Comparison of ENCODE assay signal across 1 cellular context in the genomic region with DNA sequence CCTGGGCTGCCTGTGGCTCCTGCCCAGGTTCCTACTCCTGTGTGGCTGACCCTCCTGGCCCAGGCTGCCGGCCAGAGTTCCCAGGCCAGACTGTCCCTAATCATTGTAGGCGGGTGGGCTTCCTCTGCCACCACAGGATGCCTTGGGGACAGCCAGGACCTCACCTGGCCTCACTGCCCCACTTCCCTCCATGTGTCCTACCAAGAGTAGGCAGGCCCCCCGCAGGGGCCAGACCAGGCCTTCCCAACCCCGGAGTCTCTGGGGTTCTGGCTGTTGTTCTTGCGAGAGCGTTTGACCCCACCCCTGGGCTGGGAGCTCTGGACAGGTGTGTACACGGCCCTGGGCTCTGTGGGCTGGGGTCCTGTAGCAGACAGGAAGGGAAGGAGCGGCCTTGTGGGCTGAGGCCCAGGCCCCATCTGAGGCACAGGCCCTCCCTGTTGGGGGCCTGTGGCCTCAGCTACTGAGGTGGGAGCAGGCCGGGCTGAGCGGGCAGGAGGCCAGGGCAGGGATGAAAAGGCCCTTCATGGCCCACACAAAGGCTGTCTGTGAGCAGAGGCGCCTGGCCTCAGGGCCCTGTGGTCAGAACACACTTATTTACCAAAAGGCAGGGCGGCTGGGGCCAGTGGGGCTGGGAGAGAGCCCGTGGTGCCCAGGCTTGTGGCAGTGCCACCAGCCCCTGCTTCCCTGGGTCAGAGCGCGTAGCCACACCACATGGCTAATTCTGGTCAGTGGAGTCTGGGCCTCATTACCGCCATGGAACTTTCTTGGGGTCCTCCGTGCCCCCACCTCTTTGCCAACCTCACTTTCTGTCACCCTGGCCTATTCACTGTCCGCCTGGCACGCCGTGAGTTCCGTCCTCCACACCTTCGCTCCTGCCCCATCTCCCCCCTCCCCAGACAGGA.
TF ChIP-seq lines count a peak whose summit lies in the region.

No MANE protein-coding gene starts in this region.

TF ChIP-seq in HepG2, 621 proteins besides CTCF, POLR2A, EP300 and RAD21 (continued from another document and continues in another):
- TF ChIP-seq, protein P1, sequence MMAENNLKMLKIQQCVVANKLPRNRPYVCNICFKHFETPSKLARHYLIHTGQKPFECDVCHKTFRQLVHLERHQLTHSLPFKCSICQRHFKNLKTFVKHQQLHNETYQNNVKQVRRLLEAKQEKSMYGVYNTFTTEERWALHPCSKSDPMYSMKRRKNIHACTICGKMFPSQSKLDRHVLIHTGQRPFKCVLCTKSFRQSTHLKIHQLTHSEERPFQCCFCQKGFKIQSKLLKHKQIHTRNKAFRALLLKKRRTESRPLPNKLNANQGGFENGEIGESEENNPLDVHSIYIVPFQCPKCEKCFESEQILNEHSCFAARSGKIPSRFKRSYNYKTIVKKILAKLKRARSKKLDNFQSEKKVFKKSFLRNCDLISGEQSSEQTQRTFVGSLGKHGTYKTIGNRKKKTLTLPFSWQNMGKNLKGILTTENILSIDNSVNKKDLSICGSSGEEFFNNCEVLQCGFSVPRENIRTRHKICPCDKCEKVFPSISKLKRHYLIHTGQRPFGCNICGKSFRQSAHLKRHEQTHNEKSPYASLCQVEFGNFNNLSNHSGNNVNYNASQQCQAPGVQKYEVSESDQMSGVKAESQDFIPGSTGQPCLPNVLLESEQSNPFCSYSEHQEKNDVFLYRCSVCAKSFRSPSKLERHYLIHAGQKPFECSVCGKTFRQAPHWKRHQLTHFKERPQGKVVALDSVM (CRISPR knock-in tag; IDR thresholded peaks at IDR 0.05), result peak; percentile 84
- TF ChIP-seq BRD4 (CRISPR knock-in tag; IDR thresholded peaks at IDR 0.05), result peak; percentile 46; the same call in 1 of the 2 replicates
- TF ChIP-seq, protein P2, sequence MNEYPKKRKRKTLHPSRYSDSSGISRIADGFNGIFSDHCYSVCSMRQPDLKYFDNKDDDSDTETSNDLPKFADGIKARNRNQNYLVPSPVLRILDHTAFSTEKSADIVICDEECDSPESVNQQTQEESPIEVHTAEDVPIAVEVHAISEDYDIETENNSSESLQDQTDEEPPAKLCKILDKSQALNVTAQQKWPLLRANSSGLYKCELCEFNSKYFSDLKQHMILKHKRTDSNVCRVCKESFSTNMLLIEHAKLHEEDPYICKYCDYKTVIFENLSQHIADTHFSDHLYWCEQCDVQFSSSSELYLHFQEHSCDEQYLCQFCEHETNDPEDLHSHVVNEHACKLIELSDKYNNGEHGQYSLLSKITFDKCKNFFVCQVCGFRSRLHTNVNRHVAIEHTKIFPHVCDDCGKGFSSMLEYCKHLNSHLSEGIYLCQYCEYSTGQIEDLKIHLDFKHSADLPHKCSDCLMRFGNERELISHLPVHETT (CRISPR knock-in tag; conservative IDR thresholded peaks at IDR 0.05), result no peak
- TF ChIP-seq CREB1 (IDR thresholded peaks at IDR 0.05), result no peak
- TF ChIP-seq CREB1 (CRISPR knock-in tag; IDR thresholded peaks at IDR 0.05), result no peak
- TF ChIP-seq, protein P3, sequence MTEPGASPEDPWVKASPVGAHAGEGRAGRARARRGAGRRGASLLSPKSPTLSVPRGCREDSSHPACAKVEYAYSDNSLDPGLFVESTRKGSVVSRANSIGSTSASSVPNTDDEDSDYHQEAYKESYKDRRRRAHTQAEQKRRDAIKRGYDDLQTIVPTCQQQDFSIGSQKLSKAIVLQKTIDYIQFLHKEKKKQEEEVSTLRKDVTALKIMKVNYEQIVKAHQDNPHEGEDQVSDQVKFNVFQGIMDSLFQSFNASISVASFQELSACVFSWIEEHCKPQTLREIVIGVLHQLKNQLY (CRISPR knock-in tag; IDR thresholded peaks at IDR 0.05), result peak; percentile 43; the same call in 1 of the 2 replicates
- no peak for TF ChIP-seq NFYB (CRISPR knock-in tag; IDR thresholded peaks at IDR 0.05)
- no peak for TF ChIP-seq ZNF768 (CRISPR knock-in tag; IDR thresholded peaks at IDR 0.05)
- TF ChIP-seq ZNF317 (CRISPR knock-in tag; IDR thresholded peaks at IDR 0.05), result no peak; the same call in 1 of the 2 replicates
- TF ChIP-seq NR3C1 (CRISPR knock-in tag; IDR thresholded peaks at IDR 0.05), result no peak
- peak; percentile 80; the same call in 1 of the 2 replicates for TF ChIP-seq SMAD3 (CRISPR knock-in tag; IDR thresholded peaks at IDR 0.05)
- TF ChIP-seq, protein P4, sequence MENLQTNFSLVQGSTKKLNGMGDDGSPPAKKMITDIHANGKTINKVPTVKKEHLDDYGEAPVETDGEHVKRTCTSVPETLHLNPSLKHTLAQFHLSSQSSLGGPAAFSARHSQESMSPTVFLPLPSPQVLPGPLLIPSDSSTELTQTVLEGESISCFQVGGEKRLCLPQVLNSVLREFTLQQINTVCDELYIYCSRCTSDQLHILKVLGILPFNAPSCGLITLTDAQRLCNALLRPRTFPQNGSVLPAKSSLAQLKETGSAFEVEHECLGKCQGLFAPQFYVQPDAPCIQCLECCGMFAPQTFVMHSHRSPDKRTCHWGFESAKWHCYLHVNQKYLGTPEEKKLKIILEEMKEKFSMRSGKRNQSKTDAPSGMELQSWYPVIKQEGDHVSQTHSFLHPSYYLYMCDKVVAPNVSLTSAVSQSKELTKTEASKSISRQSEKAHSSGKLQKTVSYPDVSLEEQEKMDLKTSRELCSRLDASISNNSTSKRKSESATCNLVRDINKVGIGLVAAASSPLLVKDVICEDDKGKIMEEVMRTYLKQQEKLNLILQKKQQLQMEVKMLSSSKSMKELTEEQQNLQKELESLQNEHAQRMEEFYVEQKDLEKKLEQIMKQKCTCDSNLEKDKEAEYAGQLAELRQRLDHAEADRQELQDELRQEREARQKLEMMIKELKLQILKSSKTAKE (CRISPR knock-in tag; IDR thresholded peaks at IDR 0.05; ENCODE audit: borderline replicate concordance), result peak; percentile 80; the same call in 1 of the 2 replicates
- no peak for TF ChIP-seq ARHGAP35 (CRISPR knock-in tag; IDR thresholded peaks at IDR 0.05; ENCODE audit: borderline replicate concordance)
- peak; percentile 74 for TF ChIP-seq HOXA3 (CRISPR knock-in tag; IDR thresholded peaks at IDR 0.05)
- TF ChIP-seq TAF1 (CRISPR knock-in tag; IDR thresholded peaks at IDR 0.05), result peak; percentile 59; the same call in 1 of the 2 replicates
- TF ChIP-seq ZNF337 (CRISPR knock-in tag; IDR thresholded peaks at IDR 0.05; ENCODE audit: borderline replicate concordance, low read depth), result peak; percentile 77; the same call in 1 of the 2 replicates
- TF ChIP-seq, protein P5, sequence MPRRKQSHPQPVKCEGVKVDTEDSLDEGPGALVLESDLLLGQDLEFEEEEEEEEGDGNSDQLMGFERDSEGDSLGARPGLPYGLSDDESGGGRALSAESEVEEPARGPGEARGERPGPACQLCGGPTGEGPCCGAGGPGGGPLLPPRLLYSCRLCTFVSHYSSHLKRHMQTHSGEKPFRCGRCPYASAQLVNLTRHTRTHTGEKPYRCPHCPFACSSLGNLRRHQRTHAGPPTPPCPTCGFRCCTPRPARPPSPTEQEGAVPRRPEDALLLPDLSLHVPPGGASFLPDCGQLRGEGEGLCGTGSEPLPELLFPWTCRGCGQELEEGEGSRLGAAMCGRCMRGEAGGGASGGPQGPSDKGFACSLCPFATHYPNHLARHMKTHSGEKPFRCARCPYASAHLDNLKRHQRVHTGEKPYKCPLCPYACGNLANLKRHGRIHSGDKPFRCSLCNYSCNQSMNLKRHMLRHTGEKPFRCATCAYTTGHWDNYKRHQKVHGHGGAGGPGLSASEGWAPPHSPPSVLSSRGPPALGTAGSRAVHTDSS (CRISPR knock-in tag; conservative IDR thresholded peaks at IDR 0.05), result no peak
- TF ChIP-seq, protein P6, sequence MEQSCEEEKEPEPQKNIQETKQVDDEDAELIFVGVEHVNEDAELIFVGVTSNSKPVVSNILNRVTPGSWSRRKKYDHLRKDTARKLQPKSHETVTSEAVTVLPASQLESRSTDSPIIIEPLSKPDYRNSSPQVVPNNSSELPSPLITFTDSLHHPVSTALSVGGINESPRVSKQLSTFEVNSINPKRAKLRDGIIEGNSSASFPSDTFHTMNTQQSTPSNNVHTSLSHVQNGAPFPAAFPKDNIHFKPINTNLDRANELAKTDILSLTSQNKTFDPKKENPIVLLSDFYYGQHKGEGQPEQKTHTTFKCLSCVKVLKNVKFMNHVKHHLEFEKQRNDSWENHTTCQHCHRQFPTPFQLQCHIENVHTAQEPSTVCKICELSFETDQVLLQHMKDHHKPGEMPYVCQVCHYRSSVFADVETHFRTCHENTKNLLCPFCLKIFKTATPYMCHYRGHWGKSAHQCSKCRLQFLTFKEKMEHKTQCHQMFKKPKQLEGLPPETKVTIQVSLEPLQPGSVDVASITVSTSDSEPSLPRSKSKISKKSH (CRISPR knock-in tag; IDR thresholded peaks at IDR 0.05; ENCODE audit: borderline replicate concordance), result peak; percentile 49; the same call in 1 of the 2 replicates
- TF ChIP-seq ZNF263 (CRISPR knock-in tag; IDR thresholded peaks at IDR 0.05), result no peak
- no peak for TF ChIP-seq CBX5 (CRISPR knock-in tag; IDR thresholded peaks at IDR 0.05; ENCODE audit: borderline replicate concordance)
- TF ChIP-seq PAWR (CRISPR knock-in tag; IDR thresholded peaks at IDR 0.05; ENCODE audit: borderline replicate concordance), result 0 out of 2 replicates have a peak, but pooled peaks have one; percentile 61
- TF ChIP-seq ZNF572 (CRISPR knock-in tag; IDR thresholded peaks at IDR 0.05), result 0 out of 2 replicates have a peak, but pooled peaks have one; percentile 47
- peak; percentile 66; the same call in 1 of the 2 replicates for TF ChIP-seq POLR2AphosphoS5 (IDR thresholded peaks at IDR 0.05; ENCODE audit: low read depth, low read length)
- no peak for TF ChIP-seq FOXM1 (CRISPR knock-in tag; IDR thresholded peaks at IDR 0.05)
- 0 out of 2 replicates have a peak, but pooled peaks have one; percentile 41 for TF ChIP-seq ARNTL (CRISPR knock-in tag; IDR thresholded peaks at IDR 0.05)
- no peak for TF ChIP-seq ZNF24 (IDR thresholded peaks at IDR 0.05)
- no peak for TF ChIP-seq HOXA5 (CRISPR knock-in tag; IDR thresholded peaks at IDR 0.05)
- TF ChIP-seq HDAC1 (CRISPR knock-in tag; IDR thresholded peaks at IDR 0.05), result peak; percentile 91
- peak; percentile 61 for TF ChIP-seq ELF1 (CRISPR knock-in tag; IDR thresholded peaks at IDR 0.05)
- TF ChIP-seq, protein P7, sequence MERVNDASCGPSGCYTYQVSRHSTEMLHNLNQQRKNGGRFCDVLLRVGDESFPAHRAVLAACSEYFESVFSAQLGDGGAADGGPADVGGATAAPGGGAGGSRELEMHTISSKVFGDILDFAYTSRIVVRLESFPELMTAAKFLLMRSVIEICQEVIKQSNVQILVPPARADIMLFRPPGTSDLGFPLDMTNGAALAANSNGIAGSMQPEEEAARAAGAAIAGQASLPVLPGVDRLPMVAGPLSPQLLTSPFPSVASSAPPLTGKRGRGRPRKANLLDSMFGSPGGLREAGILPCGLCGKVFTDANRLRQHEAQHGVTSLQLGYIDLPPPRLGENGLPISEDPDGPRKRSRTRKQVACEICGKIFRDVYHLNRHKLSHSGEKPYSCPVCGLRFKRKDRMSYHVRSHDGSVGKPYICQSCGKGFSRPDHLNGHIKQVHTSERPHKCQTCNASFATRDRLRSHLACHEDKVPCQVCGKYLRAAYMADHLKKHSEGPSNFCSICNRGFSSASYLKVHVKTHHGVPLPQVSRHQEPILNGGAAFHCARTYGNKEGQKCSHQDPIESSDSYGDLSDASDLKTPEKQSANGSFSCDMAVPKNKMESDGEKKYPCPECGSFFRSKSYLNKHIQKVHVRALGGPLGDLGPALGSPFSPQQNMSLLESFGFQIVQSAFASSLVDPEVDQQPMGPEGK (CRISPR knock-in tag; IDR thresholded peaks at IDR 0.05), result peak; percentile 96
- TF ChIP-seq BCL6 (CRISPR knock-in tag; IDR thresholded peaks at IDR 0.05), result peak; percentile 58
- no peak for TF ChIP-seq ZNF841 (CRISPR knock-in tag; IDR thresholded peaks at IDR 0.05; ENCODE audit: borderline replicate concordance)
- peak; percentile 11; the same call in 1 of the 2 replicates for TF ChIP-seq HHEX (CRISPR knock-in tag; IDR thresholded peaks at IDR 0.05)
- TF ChIP-seq, protein P8, sequence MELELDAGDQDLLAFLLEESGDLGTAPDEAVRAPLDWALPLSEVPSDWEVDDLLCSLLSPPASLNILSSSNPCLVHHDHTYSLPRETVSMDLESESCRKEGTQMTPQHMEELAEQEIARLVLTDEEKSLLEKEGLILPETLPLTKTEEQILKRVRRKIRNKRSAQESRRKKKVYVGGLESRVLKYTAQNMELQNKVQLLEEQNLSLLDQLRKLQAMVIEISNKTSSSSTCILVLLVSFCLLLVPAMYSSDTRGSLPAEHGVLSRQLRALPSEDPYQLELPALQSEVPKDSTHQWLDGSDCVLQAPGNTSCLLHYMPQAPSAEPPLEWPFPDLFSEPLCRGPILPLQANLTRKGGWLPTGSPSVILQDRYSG (CRISPR knock-in tag; IDR thresholded peaks at IDR 0.05), result no peak
- peak; percentile 100 for TF ChIP-seq HNRNPL (IDR thresholded peaks at IDR 0.05; ENCODE audit: low read depth, low read length)
- TF ChIP-seq PHF21A (CRISPR knock-in tag; IDR thresholded peaks at IDR 0.05), result peak; percentile 97
- no peak for TF ChIP-seq ATF7 (IDR thresholded peaks at IDR 0.05)
- no peak for TF ChIP-seq ATF7 (CRISPR knock-in tag; IDR thresholded peaks at IDR 0.05)
- TF ChIP-seq NFIB (CRISPR knock-in tag; IDR thresholded peaks at IDR 0.05; ENCODE audit: borderline replicate concordance), result no peak
- no peak for TF ChIP-seq CAMTA2 (CRISPR knock-in tag; IDR thresholded peaks at IDR 0.05; ENCODE audit: borderline replicate concordance)
- TF ChIP-seq HNRNPH1 (optimal IDR thresholded peaks at IDR 0.05; ENCODE audit: low read depth, low read length), result peak; percentile 78
- no peak; the same call in 1 of the 2 replicates for TF ChIP-seq EEA1 (CRISPR knock-in tag; IDR thresholded peaks at IDR 0.05; ENCODE audit: borderline replicate concordance)
- TF ChIP-seq FOXK1 (CRISPR knock-in tag; IDR thresholded peaks at IDR 0.05; ENCODE audit: borderline replicate concordance, low read depth), result 0 out of 2 replicates have a peak, but pooled peaks have one; percentile 13
- TF ChIP-seq, protein P9, sequence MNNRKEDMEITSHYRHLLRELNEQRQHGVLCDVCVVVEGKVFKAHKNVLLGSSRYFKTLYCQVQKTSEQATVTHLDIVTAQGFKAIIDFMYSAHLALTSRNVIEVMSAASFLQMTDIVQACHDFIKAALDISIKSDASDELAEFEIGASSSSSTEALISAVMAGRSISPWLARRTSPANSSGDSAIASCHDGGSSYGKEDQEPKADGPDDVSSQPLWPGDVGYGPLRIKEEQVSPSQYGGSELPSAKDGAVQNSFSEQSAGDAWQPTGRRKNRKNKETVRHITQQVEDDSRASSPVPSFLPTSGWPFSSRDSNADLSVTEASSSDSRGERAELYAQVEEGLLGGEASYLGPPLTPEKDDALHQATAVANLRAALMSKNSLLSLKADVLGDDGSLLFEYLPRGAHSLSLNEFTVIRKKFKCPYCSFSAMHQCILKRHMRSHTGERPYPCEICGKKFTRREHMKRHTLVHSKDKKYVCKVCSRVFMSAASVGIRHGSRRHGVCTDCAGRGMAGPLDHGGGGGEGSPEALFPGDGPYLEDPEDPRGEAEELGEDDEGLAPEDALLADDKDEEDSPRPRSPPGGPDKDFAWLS (CRISPR knock-in tag; IDR thresholded peaks at IDR 0.05; ENCODE audit: borderline replicate concordance), result 0 out of 2 replicates have a peak, but pooled peaks have one; percentile 42
- no peak for TF ChIP-seq RARG (CRISPR knock-in tag; IDR thresholded peaks at IDR 0.05; ENCODE audit: low read depth)
- TF ChIP-seq, protein P10, sequence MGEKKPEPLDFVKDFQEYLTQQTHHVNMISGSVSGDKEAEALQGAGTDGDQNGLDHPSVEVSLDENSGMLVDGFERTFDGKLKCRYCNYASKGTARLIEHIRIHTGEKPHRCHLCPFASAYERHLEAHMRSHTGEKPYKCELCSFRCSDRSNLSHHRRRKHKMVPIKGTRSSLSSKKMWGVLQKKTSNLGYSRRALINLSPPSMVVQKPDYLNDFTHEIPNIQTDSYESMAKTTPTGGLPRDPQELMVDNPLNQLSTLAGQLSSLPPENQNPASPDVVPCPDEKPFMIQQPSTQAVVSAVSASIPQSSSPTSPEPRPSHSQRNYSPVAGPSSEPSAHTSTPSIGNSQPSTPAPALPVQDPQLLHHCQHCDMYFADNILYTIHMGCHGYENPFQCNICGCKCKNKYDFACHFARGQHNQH (CRISPR knock-in tag; IDR thresholded peaks at IDR 0.05), result peak; percentile 75; the same call in 1 of the 2 replicates
- no peak; the same call in 1 of the 2 replicates for TF ChIP-seq ZNF570 (CRISPR knock-in tag; IDR thresholded peaks at IDR 0.05; ENCODE audit: borderline replicate concordance)
